Comparison of ENCODE assay signal across 9 cellular contexts in the genomic region with DNA sequence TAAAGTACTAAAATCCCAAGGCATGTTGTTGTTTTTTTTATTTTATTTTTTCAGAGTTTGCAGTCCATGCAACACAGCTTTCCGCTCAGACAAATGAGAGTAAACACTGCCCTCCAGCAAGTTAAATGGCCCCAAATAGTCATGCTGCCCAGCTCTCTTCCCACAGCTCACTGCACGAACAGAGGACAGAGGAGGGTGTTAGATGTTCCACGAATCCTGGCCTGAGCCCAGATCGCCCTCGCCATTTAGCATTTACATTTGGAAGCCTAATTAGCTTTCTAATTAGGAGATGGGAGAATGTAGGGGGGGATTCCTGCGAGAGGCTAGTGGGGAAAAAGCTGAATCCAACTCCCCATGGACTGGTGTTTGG. TPM values are rescaled to one million over a fixed set of nuclear protein-coding genes. Genes with fewer than 3 reads are reported as not detected.
DNase-seq lines count a peak whose midpoint lies in the region; ATAC-seq and TF ChIP-seq lines count a peak whose summit lies in the region.
"Had no signal": no experiment of that assay in that cellular context is flagged by ENCODE, and none has a peak within 500 bp of the region (broad histone marks: within the 10 kb centered on the region; RNA-seq: fewer than 3 reads in every experiment).

No MANE protein-coding gene starts in this region.

- H3K9me3 Mint-ChIP-seq in activated T-cell treated with anti-CD3 and anti-CD28 coated beads, Interleukin-2, amount 50 U/mL, for 72 hours, result no peaks in the 10 kb centered on the region
- no peaks in the 10 kb centered on the region for H3K9me3 Mint-ChIP-seq in activated T-helper 2 cell treated with anti-CD3 and anti-CD28 coated beads, Interferon-gamma antibody, Interleukin-2, Interleukin-4, amounts not matched to agents 10 μg/mL and 5 μg/mL and 100 μg/mL, durations not matched to agents 14 hours and 24 hours and 36 hours

- H3K27ac ChIP-seq in iPS-18a (ENCODE audit: low read length), result no peak overlapping the region
- H3K27ac ChIP-seq in tibial nerve, result peak overlapping the region; percentile 69 to 89 (median 76)

- no peaks in the 10 kb centered on the region for H3K36me3 ChIP-seq in iPS-18a (ENCODE audit: control insufficient read depth, low read depth, low read length)
- no peaks in the 10 kb centered on the region for H3K36me3 ChIP-seq in tibial nerve

- TF ChIP-seq CTCF in tibial nerve (IDR thresholded peaks at IDR 0.05), result no peak

- H3K36me3 Mint-ChIP-seq in activated T-cell treated with anti-CD3 and anti-CD28 coated beads, Interleukin-2, amount 50 U/mL, for 72 hours (ENCODE audit: insufficient read depth in 2 of 2), result peaks cover 0 to 1% of the 10 kb centered on the region in 2 donors
- no peaks in the 10 kb centered on the region for H3K36me3 Mint-ChIP-seq in activated T-helper 2 cell treated with anti-CD3 and anti-CD28 coated beads, Interferon-gamma antibody, Interleukin-2, Interleukin-4, amounts not matched to agents 10 μg/mL and 5 μg/mL and 100 μg/mL, durations not matched to agents 14 hours and 24 hours and 36 hours (ENCODE audit: low read depth)

- TF ChIP-seq POLR2A in tibial nerve (IDR thresholded peaks at IDR 0.05), result no peak

- H3K4me1 Mint-ChIP-seq in activated T-cell treated with anti-CD3 and anti-CD28 coated beads, Interleukin-2, amount 50 U/mL, for 72 hours (ENCODE audit: low read depth), result peaks cover 46% of the 10 kb centered on the region
- H3K4me1 Mint-ChIP-seq in activated T-helper 2 cell treated with anti-CD3 and anti-CD28 coated beads, Interferon-gamma antibody, Interleukin-2, Interleukin-4, amounts not matched to agents 10 μg/mL and 5 μg/mL and 100 μg/mL, durations not matched to agents 14 hours and 24 hours and 36 hours (ENCODE audit: low read depth), result peaks cover 24% of the 10 kb centered on the region

- no peaks in the 10 kb centered on the region for H3K9me3 ChIP-seq in iPS-18a (ENCODE audit: control insufficient read depth, low read depth, low read length)
- no peaks in the 10 kb centered on the region for H3K9me3 ChIP-seq in tibial nerve

- intact Hi-C loops in activated T-helper 2 cell treated with anti-CD3 and anti-CD28 coated beads, Interferon-gamma antibody, Interleukin-2, Interleukin-4, amounts not matched to agents 10 μg/mL and 5 μg/mL and 100 μg/mL, durations not matched to agents 14 hours and 24 hours and 36 hours (cut with micrococcal nuclease), result loop anchor here (1.0 to 10.0 kb wide), 9 partner anchors 48 to 291 kb away; a partner anchor contains a TSS

- H3K9ac ChIP-seq in iPS-18a (ENCODE audit: low read length), result no peak overlapping the region

- H3K4me1 ChIP-seq in iPS-18a (ENCODE audit: control insufficient read depth, low read depth, low read length) (peaks cover 13% of the 10 kb centered on the region), tibial nerve (peaks cover 0 to 41% (median 10%) of the 10 kb centered on the region in 4 donors)

- H3K4me3 Mint-ChIP-seq in activated T-cell treated with anti-CD3 and anti-CD28 coated beads, Interleukin-2, amount 50 U/mL, for 72 hours, result peak overlapping the region; percentile 92 to 95
- peak overlapping the region; percentile 82 for H3K4me3 Mint-ChIP-seq in activated T-helper 2 cell treated with anti-CD3 and anti-CD28 coated beads, Interferon-gamma antibody, Interleukin-2, Interleukin-4, amounts not matched to agents 10 μg/mL and 5 μg/mL and 100 μg/mL, durations not matched to agents 14 hours and 24 hours and 36 hours (ENCODE audit: low read depth)

- ATAC-seq in activated T-cell treated with anti-CD3 and anti-CD28 coated beads, Interleukin-2, amount 50 U/mL, for 72 hours (replicated peaks in 1 of 2), result peak in 1 of 2 donors; percentile 7

- no peak for DNase-seq in activated T-cell treated with anti-CD3 and anti-CD28 coated beads, Interleukin-2, amount 50 U/mL, for 72 hours
- DNase-seq in activated T-cell treated with anti-CD3 and anti-CD28 coated beads for 4 hours (no peak), tibial nerve (ENCODE audit: low spot score in 2 of 2) (no peak), DMS79 treated with DMSO at 0.1 percent for 48 hours (lab: John Stamatoyannopoulos, UW) (no peak), NCI-H1092 (lab: John Stamatoyannopoulos, UW) (no peak)
- DNase-seq in activated T-helper 2 cell treated with anti-CD3 and anti-CD28 coated beads, Interferon-gamma antibody, Interleukin-2, Interleukin-4, amounts not matched to agents 10 μg/mL and 5 μg/mL and 100 μg/mL, durations not matched to agents 14 hours and 24 hours and 36 hours (ENCODE audit: low spot score), result no peak
- DNase-seq in stimulated activated CD4-positive, alpha-beta T cell treated with anti-CD3 and anti-CD28 coated beads, Interleukin-4, amount 100 ng/mL, for 1 hour, result no peak

- H3K4me3 ChIP-seq in iPS-18a (ENCODE audit: low read length), result peak overlapping the region; percentile 70
- H3K4me3 ChIP-seq in tibial nerve, result peak overlapping the region; percentile 8 to 63 (median 32)

- H3K27ac Mint-ChIP-seq in activated T-cell treated with anti-CD3 and anti-CD28 coated beads, Interleukin-2, amount 50 U/mL, for 72 hours, result peak overlapping the region; percentile 86
- H3K27ac Mint-ChIP-seq in activated T-helper 2 cell treated with anti-CD3 and anti-CD28 coated beads, Interferon-gamma antibody, Interleukin-2, Interleukin-4, amounts not matched to agents 10 μg/mL and 5 μg/mL and 100 μg/mL, durations not matched to agents 14 hours and 24 hours and 36 hours, result peak overlapping the region; percentile 59

- peaks cover 19% of the 10 kb centered on the region for H3K27me3 Mint-ChIP-seq in activated T-cell treated with anti-CD3 and anti-CD28 coated beads, Interleukin-2, amount 50 U/mL, for 72 hours (ENCODE audit: low read depth)
- H3K27me3 Mint-ChIP-seq in activated T-helper 2 cell treated with anti-CD3 and anti-CD28 coated beads, Interferon-gamma antibody, Interleukin-2, Interleukin-4, amounts not matched to agents 10 μg/mL and 5 μg/mL and 100 μg/mL, durations not matched to agents 14 hours and 24 hours and 36 hours (ENCODE audit: low read depth), result peaks cover 10% of the 10 kb centered on the region

- 20 to 31% methylated on average over 6 of the region's 6 CpGs for WGBS in tibial nerve, 2 donors

- TF ChIP-seq EP300 in tibial nerve (IDR thresholded peaks at IDR 0.05), result no peak

- H3K27me3 ChIP-seq in iPS-18a (ENCODE audit: control insufficient read depth, insufficient read depth, low read length) (peaks cover 49% of the 10 kb centered on the region), tibial nerve (no peaks in the 10 kb centered on the region)

RNA-seq across cellular contexts. Expression of a gene that starts 1.9 kb away (rescaled TPM):
- 1 to 10 TPM; 3.4 to 4.3 TPM for total RNA-seq in activated T-cell treated with anti-CD3 and anti-CD28 coated beads, Interleukin-2, amount 50 U/mL, for 72 hours
- 0.76 and 1.1 TPM in 2 replicates for total RNA-seq in activated T-helper 2 cell treated with anti-CD3 and anti-CD28 coated beads, Interferon-gamma antibody, Interleukin-2, Interleukin-4, amounts not matched to agents 10 μg/mL and 5 μg/mL and 100 μg/mL, durations not matched to agents 14 hours and 24 hours and 36 hours
- 1 to 10 TPM; 2.0 to 4.8 (median 3.6) TPM for total RNA-seq in tibial nerve
- total RNA-seq: HT-29 had no signal
